8 cellular contexts compared by ENCODE assay signal in the genomic region with DNA sequence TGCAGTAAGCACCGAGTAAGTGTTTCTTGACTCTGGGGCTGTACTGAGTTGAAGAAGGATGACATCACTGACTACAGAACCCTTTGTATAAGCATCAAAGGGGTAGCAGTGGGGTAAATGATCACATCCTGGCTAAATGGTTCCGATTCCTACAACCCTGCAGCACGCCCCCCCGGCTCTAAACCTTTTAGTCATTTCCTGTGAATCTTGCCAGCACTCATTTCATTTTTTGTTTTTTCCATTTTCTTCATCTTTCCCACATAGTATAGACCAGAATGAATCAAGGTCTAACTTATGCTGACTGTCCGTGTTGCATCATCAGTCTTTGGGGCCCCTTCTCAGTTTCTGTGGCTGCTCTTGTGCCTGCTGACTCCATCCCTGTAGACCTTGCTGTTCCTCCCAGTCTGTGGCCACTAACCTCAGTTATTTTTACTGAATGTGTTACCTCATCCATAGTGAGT.
DNase-seq lines count a peak whose midpoint lies in the region; ATAC-seq and TF ChIP-seq lines count a peak whose summit lies in the region.

No MANE protein-coding gene starts in this region.

- H3K27ac ChIP-seq in HCT116 (ENCODE audit: low read depth, low read length): no peak overlapping the region
- H3K27ac ChIP-seq in Peyer's patch: no peak overlapping the region

- POLR2A ChIA-PET in HCT116 (lab: Charles Lee): no interaction called here

- intact Hi-C loops in HCT116 (cut with micrococcal nuclease): no loop called here

- H3K4me3 ChIP-seq in HCT116 (replicated peaks in 1 of 2; ENCODE audit: low read depth in 1 of 2, low read length in 2 of 2) (no peak overlapping the region), Peyer's patch (no peak overlapping the region)

- no peak overlapping the region for H2AFZ ChIP-seq in HCT116 (ENCODE audit: low read depth, low read length, poor library complexity, severe bottlenecking)

- H3K4me2 ChIP-seq in HCT116 (ENCODE audit: low read length): no peak overlapping the region

- H3K9me3 Mint-ChIP-seq in effector memory CD8-positive, alpha-beta T cell: no peaks in the 10 kb centered on the region

- no peaks in the 10 kb centered on the region for H3K27me3 Mint-ChIP-seq in effector memory CD8-positive, alpha-beta T cell

- H3K36me3 ChIP-seq in HCT116 (ENCODE audit: control insufficient read depth in 1 of 2, insufficient read depth in 2 of 2, low read length in 2 of 2) (no peaks in the 10 kb centered on the region), Peyer's patch (no peaks in the 10 kb centered on the region)

- no peaks in the 10 kb centered on the region for H3K9me2 ChIP-seq in HCT116 (ENCODE audit: insufficient read depth)

- no peak overlapping the region for H3K27ac Mint-ChIP-seq in effector memory CD8-positive, alpha-beta T cell

- TF ChIP-seq POLR2A in HCT116 (IDR thresholded peaks at IDR 0.05; ENCODE audit: borderline replicate concordance, extremely low read depth, insufficient read depth, insufficient read length): no peak
- no peak for TF ChIP-seq POLR2A in Peyer's patch (IDR thresholded peaks at IDR 0.05)

- H3K9ac ChIP-seq in HCT116 (ENCODE audit: low read length): no peak overlapping the region

- H3K9me3 ChIP-seq in HCT116 (ENCODE audit: control insufficient read depth in 1 of 2, insufficient read depth in 1 of 2, low read depth in 1 of 2, low read length in 2 of 2): no peaks in the 10 kb centered on the region
- no peaks in the 10 kb centered on the region for H3K9me3 ChIP-seq in Peyer's patch

- ATAC-seq in HCT116 (no peak), GM18858 (IDR thresholded peaks at IDR 0.05; ENCODE audit: unreplicated experiment) (no peak), HG03520 (IDR thresholded peaks at IDR 0.05; ENCODE audit: unreplicated experiment) (no peak)
- ATAC-seq in effector memory CD8-positive, alpha-beta T cell (replicated peaks): peak; percentile 90

- TF ChIP-seq CTCF in HCT116 (IDR thresholded peaks at IDR 0.05 in 2 of 3, conservative IDR thresholded peaks at IDR 0.05 in 1 of 3; ENCODE audit: borderline replicate concordance in 1 of 3, insufficient read depth in 1 of 3, low read depth in 2 of 3, low read length in 2 of 3) (no peak), Peyer's patch (IDR thresholded peaks at IDR 0.05) (no peak)

- RAD21 ChIA-PET in HCT116 (lab: Charles Lee; ENCODE audit: low non-redundant PET in 1 of 2, low total read pairs in 2 of 2, uncharacterized antibody in 2 of 2, unreplicated experiment in 2 of 2): no interaction called here

- no peaks in the 10 kb centered on the region for H3K27me3 ChIP-seq in HCT116 (ENCODE audit: insufficient read depth, low read length)
- no peaks in the 10 kb centered on the region for H3K27me3 ChIP-seq in Peyer's patch

- no peaks in the 10 kb centered on the region for H4K20me1 ChIP-seq in HCT116 (ENCODE audit: insufficient read depth)

- CTCF ChIA-PET in HCT116 (lab: Charles Lee): no interaction called here

- no peaks in the 10 kb centered on the region for H3K4me1 Mint-ChIP-seq in effector memory CD8-positive, alpha-beta T cell (ENCODE audit: low read depth in 2 of 2)

- H3K4me3 Mint-ChIP-seq in effector memory CD8-positive, alpha-beta T cell: no peak overlapping the region

- no peaks in the 10 kb centered on the region for H3K79me2 ChIP-seq in HCT116 (ENCODE audit: insufficient read depth, low read length)

- DNase-seq in HCT116 (ENCODE audit: low read depth, low spot score) (no peak), Peyer's patch (no peak), NCI-H82 treated with DMSO at 0.1 percent for 48 hours (lab: John Stamatoyannopoulos, UW; ENCODE audit: unreplicated experiment) (no peak)
- DNase-seq in activated CD4-positive, alpha-beta T cell treated with anti-CD3 and anti-CD28 coated beads for 24 hours (ENCODE audit: low read depth in 2 of 2): peak; percentile 52 to 69
- DNase-seq in effector memory CD8-positive, alpha-beta T cell: peak in 2 of 3 experiments; percentile 2 to 21
- peak in 2 of 3 donors; percentile 28 to 48 for DNase-seq in stimulated activated CD4-positive, alpha-beta T cell treated with anti-CD3 and anti-CD28 coated beads, TNF-alpha, amount 100 ng/mL, for 1 hour (ENCODE audit: low read depth in 3 of 3, low spot score in 1 of 3)

- no TSS peak for BruUV-seq in HCT116 (replicated peaks; lab: Mats Ljungman, UMichigan)

- no peak for TF ChIP-seq RAD21 in HCT116 (IDR thresholded peaks at IDR 0.05; ENCODE audit: low read depth)

- H3K36me3 Mint-ChIP-seq in effector memory CD8-positive, alpha-beta T cell (ENCODE audit: insufficient read depth): no peaks in the 10 kb centered on the region

- H3K4me1 ChIP-seq in HCT116 (ENCODE audit: control insufficient read depth in 1 of 2, insufficient read depth in 2 of 2, low read length in 2 of 2): no peaks in the 10 kb centered on the region
- H3K4me1 ChIP-seq in Peyer's patch: no peaks in the 10 kb centered on the region

TF ChIP-seq in HCT116, 20 proteins besides CTCF, POLR2A, EP300 and RAD21:
- TF ChIP-seq ZNF274 (IDR thresholded peaks at IDR 0.05; ENCODE audit: low read depth, low read length) (no peak), TCF7L2 (IDR thresholded peaks at IDR 0.05; ENCODE audit: borderline replicate concordance, extremely low read depth, insufficient read depth, insufficient read length) (peak; percentile 39)

Comparison
In these comparisons a context has a peak if more than half of its experiments do, and no peak if none do; other contexts are left out.
1. DNase-seq: peak in activated CD4-positive, alpha-beta T cell treated with anti-CD3 and anti-CD28 coated beads for 24 hours (2 of 2), effector memory CD8-positive, alpha-beta T cell (2 of 3) and stimulated activated CD4-positive, alpha-beta T cell treated with anti-CD3 and anti-CD28 coated beads, TNF-alpha, amount 100 ng/mL, for 1 hour (2 of 3); none in HCT116 (single experiment), Peyer's patch (0 of 3) and NCI-H82 treated with DMSO at 0.1 percent for 48 hours (single experiment).